Comparison of ENCODE assay signal across 12 cellular contexts in the genomic region with DNA sequence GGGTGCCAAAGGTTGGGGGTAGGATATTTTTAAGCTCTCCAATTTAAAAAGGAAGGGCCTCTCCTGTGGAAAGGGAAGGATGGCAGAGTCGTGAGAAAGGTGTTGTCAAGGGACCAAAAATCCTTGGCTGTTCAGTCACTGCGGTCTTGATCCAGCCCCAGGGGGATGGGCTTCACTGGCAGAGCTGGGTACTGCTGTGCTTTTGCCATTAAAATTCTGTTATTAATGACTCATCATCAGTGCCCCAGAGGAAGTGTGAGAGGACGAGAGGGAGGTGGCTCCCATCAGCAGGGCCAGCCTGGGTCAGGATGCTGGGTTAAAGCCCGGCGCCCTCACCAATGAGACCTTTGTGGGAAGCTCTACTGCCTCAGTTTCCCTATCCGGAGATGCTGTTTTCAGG. TPM values are rescaled to one million over a fixed set of nuclear protein-coding genes. Genes with fewer than 3 reads are reported as not detected.
DNase-seq lines count a peak whose midpoint lies in the region; ATAC-seq, FAIRE-seq and TF ChIP-seq lines count a peak whose summit lies in the region.
"Had no signal": no experiment of that assay in that cellular context is flagged by ENCODE, and none has a peak within 500 bp of the region (broad histone marks: within the 10 kb centered on the region; RNA-seq: fewer than 3 reads in every experiment).

No MANE protein-coding gene starts in this region.

- RAD21 ChIA-PET in HCT116 (lab: Charles Lee; ENCODE audit: low non-redundant PET in 1 of 2, low total read pairs in 2 of 2, uncharacterized antibody in 2 of 2, unreplicated experiment in 2 of 2): interaction anchor here in 1 of 2 experiments (0.9 kb wide), 1 partner anchor 250 kb away, joined by 3 read pairs; no protein-coding TSS in a partner anchor

- peaks cover 9% of the 10 kb centered on the region for H3K36me3 Mint-ChIP-seq in central memory CD8-positive, alpha-beta T cell (ENCODE audit: insufficient read depth)

- no peaks in the 10 kb centered on the region for H3K79me2 ChIP-seq in HCT116 (ENCODE audit: insufficient read depth, low read length)

- no peak for FAIRE-seq in A549 (lab: Jason Lieb, UNC)

- H3K9me2 ChIP-seq in HCT116 (ENCODE audit: insufficient read depth): no peaks in the 10 kb centered on the region

- H2AFZ ChIP-seq in HCT116 (ENCODE audit: low read depth, low read length, poor library complexity, severe bottlenecking): no peak overlapping the region

- TF ChIP-seq POLR2A in A549 (IDR thresholded peaks at IDR 0.05; ENCODE audit: low read length) (no peak), HCT116 (IDR thresholded peaks at IDR 0.05; ENCODE audit: borderline replicate concordance, extremely low read depth, insufficient read depth, insufficient read length) (no peak)

- H3K27ac ChIP-seq in A549 (peak overlapping the region in 1 of 2 experiments; percentile 29; a peak in 1 of 6 replicates), HCT116 (ENCODE audit: low read depth, low read length) (peak overlapping the region; percentile 53)
- H3K27ac ChIP-seq: cardiac muscle cell had no signal

- H3K36me3 ChIP-seq in HCT116 (ENCODE audit: control insufficient read depth in 1 of 2, insufficient read depth in 2 of 2, low read length in 2 of 2) (peaks cover 18% of the 10 kb centered on the region in 2 experiments), mucosa of descending colon (ENCODE audit: low read depth) (no peaks in the 10 kb centered on the region)

- no peak overlapping the region for H3K4me3 ChIP-seq in A549
- H3K4me3 ChIP-seq in HCT116 (replicated peaks in 1 of 2; ENCODE audit: low read depth in 1 of 2, low read length in 2 of 2): 0 out of 4 replicates have a peak overlapping the region, but pooled peaks of 1 of the 2 experiments have one; percentile 6
- no peak overlapping the region for H3K4me3 ChIP-seq in mucosa of descending colon
- H3K4me3 ChIP-seq: cardiac muscle cell, prostate gland had no signal

- DNase-seq in A549 (ENCODE audit: low read depth in 1 of 2, low spot score in 1 of 2): peak in 1 of 2 experiments; percentile 25
- DNase-seq in HCT116 (ENCODE audit: low read depth, low spot score): no peak
- no peak for DNase-seq in central memory CD8-positive, alpha-beta T cell (ENCODE audit: low spot score in 2 of 2)
- no peak for DNase-seq in mucosa of descending colon
- DNase-seq in HuH-7.5 (ENCODE audit: low spot score): no peak
- no peak for DNase-seq in effector CD8-positive, alpha-beta T cell (lab: John Stamatoyannopoulos, UW)
- no peak for DNase-seq in NCI-H128 (lab: John Stamatoyannopoulos, UW; ENCODE audit: unreplicated experiment)
- DNase-seq: activated CD4-positive, alpha-beta T cell treated with anti-CD3 and anti-CD28 coated beads for 4 hours; DND-41 had no signal

- peak overlapping the region; percentile 63 for H3K27ac Mint-ChIP-seq in central memory CD8-positive, alpha-beta T cell (ENCODE audit: low read depth)

- no peaks in the 10 kb centered on the region for H3K27me3 Mint-ChIP-seq in central memory CD8-positive, alpha-beta T cell

- no peak overlapping the region for H3K4me2 ChIP-seq in A549
- peak overlapping the region; percentile 39 for H3K4me2 ChIP-seq in HCT116 (ENCODE audit: low read length)

- CTCF ChIA-PET in A549 (lab: Yijun Ruan, JAX): interaction anchor here (0.7 to 11.8 kb wide), 7 partner anchors 9 to 251 kb away, joined by 3 to 158 read pairs (median 5); partner anchors contain the start of genes PCDH12 and RNF14
- CTCF ChIA-PET in HCT116 (lab: Charles Lee): interaction anchor here (0.8 to 3.6 kb wide), 4 partner anchors 20 to 62 kb away, joined by 3 to 19 read pairs (median 4); partner anchors contain the start of gene RNF14

- H3K9me3 Mint-ChIP-seq in central memory CD8-positive, alpha-beta T cell: no peaks in the 10 kb centered on the region

- TF ChIP-seq EP300 in A549 (IDR thresholded peaks at IDR 0.05): no peak

- no peaks in the 10 kb centered on the region for H3K9me3 ChIP-seq in A549
- no peaks in the 10 kb centered on the region for H3K9me3 ChIP-seq in HCT116 (ENCODE audit: control insufficient read depth in 1 of 2, insufficient read depth in 1 of 2, low read depth in 1 of 2, low read length in 2 of 2)
- no peaks in the 10 kb centered on the region for H3K9me3 ChIP-seq in mucosa of descending colon
- H3K9me3 ChIP-seq: prostate gland had no signal

- no peak overlapping the region for H3K9ac ChIP-seq in HCT116 (ENCODE audit: low read length)

- no peaks in the 10 kb centered on the region for H4K20me1 ChIP-seq in HCT116 (ENCODE audit: insufficient read depth)

- BruUV-seq in HCT116 (replicated peaks; lab: Mats Ljungman, UMichigan): no TSS peak

- H3K4me3 Mint-ChIP-seq in central memory CD8-positive, alpha-beta T cell: no peak overlapping the region

- intact Hi-C loops in HCT116 (cut with micrococcal nuclease): no loop called here
- intact Hi-C loops in mucosa of descending colon (cut with DNase I, micrococcal nuclease): no loop called here

- 68% methylated on average over 6 of the region's 6 CpGs for WGBS in A549 (ENCODE audit: missing lambda C conversion rate)

- H3K4me1 ChIP-seq in A549 (peaks cover 9% of the 10 kb centered on the region; the same call in 2 of the 3 replicates), HCT116 (ENCODE audit: control insufficient read depth in 1 of 2, insufficient read depth in 2 of 2, low read length in 2 of 2) (peaks cover 5 to 17% of the 10 kb centered on the region in 2 experiments; a peak in 3 of 4 replicates), mucosa of descending colon (ENCODE audit: low read depth) (no peaks in the 10 kb centered on the region)
- H3K4me1 ChIP-seq: prostate gland had no signal

- TF ChIP-seq CTCF in A549 (IDR thresholded peaks at IDR 0.05): no peak
- TF ChIP-seq CTCF in HCT116 (IDR thresholded peaks at IDR 0.05 in 2 of 3, conservative IDR thresholded peaks at IDR 0.05 in 1 of 3; ENCODE audit: borderline replicate concordance in 1 of 3, insufficient read depth in 1 of 3, low read depth in 2 of 3, low read length in 2 of 3): no peak
- TF ChIP-seq CTCF in mucosa of descending colon (IDR thresholded peaks at IDR 0.05): no peak

- H3K4me1 Mint-ChIP-seq in central memory CD8-positive, alpha-beta T cell: no peaks in the 10 kb centered on the region

- H3K27me3 ChIP-seq in HCT116 (ENCODE audit: insufficient read depth, low read length): no peaks in the 10 kb centered on the region
- H3K27me3 ChIP-seq: cardiac muscle cell had no signal

- POLR2A ChIA-PET in A549 (lab: Yijun Ruan, JAX): interaction anchor here (0.9 to 4.8 kb wide), 2 partner anchors 18 to 28 kb away, joined by 4 to 28 read pairs; partner anchors contain the start of genes DELE1 and RNF14
- POLR2A ChIA-PET in HCT116 (lab: Charles Lee): interaction anchor here (0.9 kb wide), 1 partner anchor 18 kb away, joined by 6 read pairs; the partner anchor contains the start of gene DELE1

- peak; percentile 7 to 34; a peak in 3 of 6 replicates for ATAC-seq in A549
- peak; percentile 68 for ATAC-seq in HCT116
- ATAC-seq in central memory CD8-positive, alpha-beta T cell (replicated peaks; ENCODE audit: extremely low read depth, poor library complexity, severe bottlenecking): no peak
- peak; percentile 9 for ATAC-seq in mucosa of descending colon
- no peak for ATAC-seq in HG03175 (IDR thresholded peaks at IDR 0.05; ENCODE audit: unreplicated experiment)

- no peak for TF ChIP-seq RAD21 in A549 (conservative IDR thresholded peaks at IDR 0.05 in 1 of 2, IDR thresholded peaks at IDR 0.05 in 1 of 2)
- no peak for TF ChIP-seq RAD21 in HCT116 (IDR thresholded peaks at IDR 0.05; ENCODE audit: low read depth)

TF ChIP-seq in A549, 52 proteins besides CTCF, POLR2A, EP300 and RAD21:
- TF ChIP-seq PHF8 (IDR thresholded peaks at IDR 0.05; ENCODE audit: borderline replicate concordance, low read depth): no peak
- no peak for TF ChIP-seq FOSL2 (IDR thresholded peaks at IDR 0.05)
- TF ChIP-seq FOSL2 (CRISPR knock-in tag; IDR thresholded peaks at IDR 0.05): peak; percentile 58

TF ChIP-seq in HCT116, 20 proteins besides CTCF, POLR2A, EP300 and RAD21:
- TF ChIP-seq SP1 (IDR thresholded peaks at IDR 0.05; ENCODE audit: low read depth): 0 out of 2 replicates have a peak, but pooled peaks have one; percentile 23
- TF ChIP-seq EGR1 (IDR thresholded peaks at IDR 0.05; ENCODE audit: low read depth): no peak
- peak; percentile 51 for TF ChIP-seq JUND (IDR thresholded peaks at IDR 0.05)

RNA-seq across cellular contexts. Expression of gene PCDH12, which starts 16.7 kb away (rescaled TPM):
- polyA plus RNA-seq in A549 (2011; rRNA removed): not detected in 2 replicates
- not detected in 2 replicates for polyA plus RNA-seq in A549 (2012; cell fraction: cytosol; rRNA removed)
- polyA plus RNA-seq in A549 (2012; cell fraction: nucleus; rRNA removed): not detected in 2 replicates
- polyA plus RNA-seq in A549 (2017; fragmentation: RNase III; extraction: RNeasy Plus Mini Kit Qiagen cat#74134 plus additional on column Dnase treatment): not detected in 3 replicates
- polyA minus RNA-seq in A549 (2011; rRNA and poly(A)+ RNA removed): not detected in 2 replicates
- 0.02 TPM for total RNA-seq in HCT116 (2021; ENCODE audit: unreplicated experiment)
- polyA plus RNA-seq in HCT116 (2012): 0.42 and 0.50 TPM in 2 replicates
- total RNA-seq in mucosa of descending colon: 1 to 10 TPM; 1.2 to 3.2 (median 2.2) TPM

RNA-seq across cellular contexts. Expression of gene DELE1, which starts 17.6 kb away (rescaled TPM):
- polyA plus RNA-seq in A549 (2011; rRNA removed): 60.1 and 72.2 TPM in 2 replicates
- polyA plus RNA-seq in A549 (2012; cell fraction: cytosol; rRNA removed): 70.3 and 84.5 TPM in 2 replicates
- 170 and 172 TPM in 2 replicates for polyA plus RNA-seq in A549 (2012; cell fraction: nucleus; rRNA removed)
- polyA plus RNA-seq in A549 (2017; fragmentation: RNase III; extraction: RNeasy Plus Mini Kit Qiagen cat#74134 plus additional on column Dnase treatment): 40.4 to 43.5 TPM (median 41.2 TPM) in 3 replicates
- polyA minus RNA-seq in A549 (2011; rRNA and poly(A)+ RNA removed): 74.3 and 83.8 TPM in 2 replicates
- total RNA-seq in HCT116 (2021; ENCODE audit: unreplicated experiment): 74.1 TPM
- polyA plus RNA-seq in HCT116 (2012): 57.7 and 59.0 TPM in 2 replicates
- 100 to 1,000 TPM in 1 of 3 donors, 10 to 100 TPM in 2; 77.8 to 112 (median 84.5) TPM for total RNA-seq in mucosa of descending colon

RNA-seq across cellular contexts. Expression of gene RNF14, which starts 27.6 kb away (rescaled TPM):
- polyA plus RNA-seq in A549 (2011; rRNA removed) (47.4 and 57.5 TPM in 2 replicates), A549 (2017; fragmentation: RNase III; extraction: RNeasy Plus Mini Kit Qiagen cat#74134 plus additional on column Dnase treatment) (39.7 to 43.2 TPM (median 41.2 TPM) in 3 replicates)
- 18.3 and 21.6 TPM in 2 replicates for polyA plus RNA-seq in A549 (2012; cell fraction: cytosol; rRNA removed)
- 9.3 and 13.4 TPM in 2 replicates for polyA plus RNA-seq in A549 (2012; cell fraction: nucleus; rRNA removed)
- polyA minus RNA-seq in A549 (2011; rRNA and poly(A)+ RNA removed): 35.6 and 40.5 TPM in 2 replicates
- total RNA-seq in HCT116 (2021; ENCODE audit: unreplicated experiment) (37.5 TPM), mucosa of descending colon (10 to 100 TPM; 63.5 to 69.1 (median 67.9) TPM)
- 21.3 and 28.3 TPM in 2 replicates for polyA plus RNA-seq in HCT116 (2012)

Comparison
In these comparisons a context has a peak if more than half of its experiments do, and no peak if none do; other contexts are left out.
1. ATAC-seq: peak in A549 (2 of 2), HCT116 (single experiment) and mucosa of descending colon (single experiment); none in central memory CD8-positive, alpha-beta T cell (single experiment) and HG03175 (single experiment).